In the genomic region with DNA sequence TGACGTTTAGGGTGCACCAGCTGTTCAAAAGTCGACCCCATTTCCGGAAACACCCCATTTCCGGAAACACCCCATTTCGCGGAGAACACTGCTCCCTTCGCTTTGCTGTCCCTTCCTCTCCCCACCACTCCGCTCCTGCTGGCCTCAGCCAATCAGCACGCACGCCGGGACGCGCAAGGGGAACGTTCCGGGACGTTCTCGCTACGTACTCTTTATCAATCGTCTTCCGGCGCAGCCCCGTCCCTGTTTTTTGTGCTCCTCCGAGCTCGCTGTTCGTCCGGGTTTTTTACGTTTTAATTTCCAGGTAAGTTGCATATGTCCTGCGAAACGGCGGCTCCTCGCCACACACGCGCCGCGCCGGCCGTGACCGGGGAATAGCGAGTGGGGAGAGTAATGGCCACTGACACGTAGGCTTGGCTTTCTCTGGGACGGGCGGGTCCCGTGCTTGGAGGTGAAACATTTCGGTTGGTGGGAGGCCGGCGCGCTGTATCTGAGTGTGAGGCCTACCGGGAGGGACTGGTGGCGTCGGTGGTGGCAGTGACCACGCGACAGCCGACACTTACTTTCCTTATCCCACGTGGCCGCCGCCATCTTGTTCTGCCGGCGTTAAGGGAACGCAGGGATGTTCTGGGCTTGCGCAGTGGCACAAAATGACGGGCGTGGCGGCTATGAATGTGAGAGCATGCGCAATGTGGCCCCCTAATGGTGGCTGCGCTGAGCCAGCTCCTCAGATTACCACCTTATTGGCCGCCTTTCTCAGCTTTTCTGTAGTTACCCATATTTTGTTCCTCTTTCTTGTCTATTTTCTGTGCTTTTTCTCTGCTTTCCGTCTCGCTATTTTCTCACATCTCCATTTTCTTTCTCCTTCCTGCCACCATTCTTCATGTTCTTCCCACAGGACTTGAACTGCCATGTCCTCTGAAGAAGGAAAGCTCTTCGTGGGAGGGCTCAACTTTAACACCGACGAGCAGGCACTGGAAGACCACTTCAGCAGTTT, we compare ENCODE assay signal across 8 cellular contexts. TPM values are rescaled to one million over a fixed set of nuclear protein-coding genes. Genes with fewer than 3 reads are reported as not detected.
DNase-seq lines count a peak whose midpoint lies in the region; ATAC-seq and TF ChIP-seq lines count a peak whose summit lies in the region.

Gene RBM3, plus strand, starts transcription at position 215 of the 997 bp plus-strand sequence. Its CDS starts 697 bp downstream, at position 912.

- peaks cover 8% of the 10 kb centered on the region for H3K36me3 ChIP-seq in mucosa of stomach (ENCODE audit: control insufficient read depth, insufficient read depth, low read length)

- H3K4me3 ChIP-seq in mucosa of stomach (ENCODE audit: low read length), result peak within 1 kb of the TSS; percentile 82

- no peaks in the 10 kb centered on the region for H3K9me3 Mint-ChIP-seq in activated T-cell treated with anti-CD3 and anti-CD28 coated beads, Interleukin-2, amount 50 U/mL, for 24 hours

- H3K9me3 ChIP-seq in mucosa of stomach (ENCODE audit: control insufficient read depth, low read length), result no peaks in the 10 kb centered on the region

- H3K4me1 ChIP-seq in mucosa of stomach (ENCODE audit: control insufficient read depth, insufficient read depth, low read length), result peaks cover 15% of the 10 kb centered on the region

- DNase-seq in DMS79 treated with DMSO at 0.1 percent for 48 hours (lab: John Stamatoyannopoulos, UW) (peak; percentile 82), KG1 (lab: John Stamatoyannopoulos, UW) (peak; percentile 57), erythroblast (lab: John Stamatoyannopoulos, UW) (peak; percentile 95 to 96)
- peak; percentile 89 for DNase-seq in activated T-cell treated with anti-CD3 and anti-CD28 coated beads, Interleukin-2, amount 50 U/mL, for 24 hours
- peak; percentile 90 for DNase-seq in stimulated activated CD8-positive, alpha-beta memory T cell treated with anti-CD3 and anti-CD28 coated beads, Interleukin-4, amount 100 ng/mL, for 48 hours

- H3K4me3 Mint-ChIP-seq in activated T-cell treated with anti-CD3 and anti-CD28 coated beads, Interleukin-2, amount 50 U/mL, for 24 hours, result peak within 1 kb of the TSS; percentile 96

- TF ChIP-seq POLR2A in erythroblast (IDR thresholded peaks at IDR 0.05; ENCODE audit: low read length), result peak; percentile 93

- H3K27ac Mint-ChIP-seq in activated T-cell treated with anti-CD3 and anti-CD28 coated beads, Interleukin-2, amount 50 U/mL, for 24 hours, result peak within 1 kb of the TSS; percentile 100

- peaks cover 56% of the 10 kb centered on the region for H3K36me3 Mint-ChIP-seq in activated T-cell treated with anti-CD3 and anti-CD28 coated beads, Interleukin-2, amount 50 U/mL, for 24 hours (ENCODE audit: low read depth)

- ATAC-seq in GM21717 (IDR thresholded peaks at IDR 0.05; ENCODE audit: unreplicated experiment), result peak; percentile 79

- no peaks in the 10 kb centered on the region for H3K27me3 ChIP-seq in mucosa of stomach (ENCODE audit: control insufficient read depth, insufficient read depth, low read length)

- H3K4me1 Mint-ChIP-seq in activated T-cell treated with anti-CD3 and anti-CD28 coated beads, Interleukin-2, amount 50 U/mL, for 24 hours (ENCODE audit: low read depth), result peaks cover 26% of the 10 kb centered on the region

- H3K9ac ChIP-seq in mucosa of stomach (ENCODE audit: low read length), result peak within 1 kb of the TSS; percentile 96

- H3K27me3 Mint-ChIP-seq in activated T-cell treated with anti-CD3 and anti-CD28 coated beads, Interleukin-2, amount 50 U/mL, for 24 hours, result no peaks in the 10 kb centered on the region

TF ChIP-seq in PFSK-1, 5 proteins besides CTCF, POLR2A, EP300 and RAD21:
- no peak for TF ChIP-seq REST (IDR thresholded peaks at IDR 0.05; ENCODE audit: insufficient read depth in 1 of 2, low read depth in 2 of 2, low read length in 2 of 2)
- peak; percentile 92 for TF ChIP-seq POLR2AphosphoS5 (IDR thresholded peaks at IDR 0.05; ENCODE audit: low read depth, low read length)
- peak; percentile 70 for TF ChIP-seq FOXP2 (optimal IDR thresholded peaks at IDR 0.05; ENCODE audit: borderline replicate concordance, extremely low read depth, extremely low read length, insufficient read depth)
- TF ChIP-seq TAF1 (IDR thresholded peaks at IDR 0.05; ENCODE audit: borderline replicate concordance, insufficient read depth, low read length), result peak; percentile 39; the same call in 1 of the 2 replicates
- TF ChIP-seq SIN3A (IDR thresholded peaks at IDR 0.05; ENCODE audit: borderline replicate concordance, insufficient read depth, low read length), result no peak

RNA-seq across cellular contexts. Expression of gene RBM3, which starts in this region (rescaled TPM):
- 208 TPM for polyA plus RNA-seq in PFSK-1 (2012; ENCODE audit: insufficient read length, low read depth)

Comparison
In these comparisons a context has a peak if more than half of its experiments do, and no peak if none do; other contexts are left out.
1. Peak in every context shown above with its lines: DNase-seq, ATAC-seq and H3K4me3 ChIP-seq.